ENCODE assay signal across 8 cellular contexts in the genomic region with DNA sequence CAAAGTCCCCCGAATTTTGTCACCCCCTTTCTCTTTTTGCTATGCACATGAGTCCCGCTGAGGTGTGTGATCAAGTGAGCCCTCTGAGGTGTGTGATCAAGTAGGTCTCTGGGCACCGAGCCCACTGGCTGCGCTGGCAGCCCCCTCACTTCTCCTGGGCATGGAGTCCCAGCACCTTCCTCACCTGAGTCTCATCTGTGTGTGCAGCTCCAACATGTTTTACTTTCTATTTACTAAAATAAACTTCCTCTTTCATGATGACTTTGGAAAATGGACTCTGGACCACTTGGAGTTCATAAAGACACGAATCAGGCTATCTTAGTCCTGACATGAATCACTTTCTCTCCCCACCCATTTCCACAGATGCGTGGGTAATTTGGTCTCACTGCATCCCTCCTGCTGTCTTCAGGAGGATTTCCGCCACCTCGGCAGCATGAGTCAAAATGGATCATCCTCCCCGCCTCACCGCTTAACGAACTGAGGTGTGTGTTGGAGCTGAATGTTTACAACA. TPM values are rescaled to one million over a fixed set of nuclear protein-coding genes. Genes with fewer than 3 reads are reported as not detected.
A peak's percentile ranks its signal among the peaks of the same experiment; 100 is the strongest.
DNase-seq lines count a peak whose midpoint lies in the region; ATAC-seq and TF ChIP-seq lines count a peak whose summit lies in the region.

No MANE protein-coding gene starts in this region.

- H3K27ac ChIP-seq in naive thymus-derived CD4-positive, alpha-beta T cell (ENCODE audit: low read depth, low read length), result no peak overlapping the region
- H3K27ac ChIP-seq in breast epithelium, result no peak overlapping the region

- no peak for TF ChIP-seq POLR2A in breast epithelium (IDR thresholded peaks at IDR 0.05)

- no peaks in the 10 kb centered on the region for H3K9me3 Mint-ChIP-seq in naive thymus-derived CD4-positive, alpha-beta T cell

- peaks cover 0 to 12% (median 0%) of the 10 kb centered on the region in 5 donors for H3K27me3 Mint-ChIP-seq in naive thymus-derived CD4-positive, alpha-beta T cell

- ATAC-seq in GM18870 (IDR thresholded peaks at IDR 0.05; ENCODE audit: unreplicated experiment) (peak; percentile 47), HG02840 (IDR thresholded peaks at IDR 0.05; ENCODE audit: low FRiP score, unreplicated experiment) (peak; percentile 59), GM18858 (IDR thresholded peaks at IDR 0.05; ENCODE audit: unreplicated experiment) (no peak)
- ATAC-seq in naive thymus-derived CD4-positive, alpha-beta T cell, result peak; percentile 46

- H3K4me1 ChIP-seq in naive thymus-derived CD4-positive, alpha-beta T cell (ENCODE audit: control insufficient read depth in 2 of 2, insufficient read depth in 2 of 2, low read length in 2 of 2), result peaks cover 0 to 8% of the 10 kb centered on the region in 2 donors
- no peaks in the 10 kb centered on the region for H3K4me1 ChIP-seq in breast epithelium

- H3K4me1 Mint-ChIP-seq in naive thymus-derived CD4-positive, alpha-beta T cell, result peaks cover 4 to 34% (median 14%) of the 10 kb centered on the region in 7 donors

- CTCF ChIA-PET in naive thymus-derived CD4-positive, alpha-beta T cell (lab: Charles Lee), result no interaction called here

- POLR2A ChIA-PET in naive thymus-derived CD4-positive, alpha-beta T cell (lab: Charles Lee), result no interaction called here

- H3K36me3 Mint-ChIP-seq in naive thymus-derived CD4-positive, alpha-beta T cell, result peaks cover 0 to 6% (median 0%) of the 10 kb centered on the region in 5 donors

- H3K36me3 ChIP-seq in naive thymus-derived CD4-positive, alpha-beta T cell (ENCODE audit: control insufficient read depth in 2 of 3, insufficient read depth in 3 of 3, low read length in 3 of 3), result no peaks in the 10 kb centered on the region
- no peaks in the 10 kb centered on the region for H3K36me3 ChIP-seq in breast epithelium

- H3K27ac Mint-ChIP-seq in naive thymus-derived CD4-positive, alpha-beta T cell, result peak overlapping the region in 2 of 9 donors; percentile 18 to 84

- no peaks in the 10 kb centered on the region for H3K9me3 ChIP-seq in naive thymus-derived CD4-positive, alpha-beta T cell (ENCODE audit: control insufficient read depth in 2 of 3, low read length in 3 of 3)
- H3K9me3 ChIP-seq in breast epithelium, result no peaks in the 10 kb centered on the region

- DNase-seq in T-helper 9 cell (peak; percentile 14), breast epithelium (ENCODE audit: low spot score in 2 of 2) (no peak), NCI-H2227 (lab: John Stamatoyannopoulos, UW; ENCODE audit: unreplicated experiment) (no peak), foreskin melanocyte (no peak)
- DNase-seq in naive thymus-derived CD4-positive, alpha-beta T cell, result peak in 1 of 9 donors; percentile 45

- peak overlapping the region; percentile 19 for H3K4me3 ChIP-seq in naive thymus-derived CD4-positive, alpha-beta T cell (ENCODE audit: low read length)
- no peak overlapping the region for H3K4me3 ChIP-seq in breast epithelium

- no peaks in the 10 kb centered on the region for H3K27me3 ChIP-seq in naive thymus-derived CD4-positive, alpha-beta T cell (ENCODE audit: control insufficient read depth in 2 of 2, insufficient read depth in 2 of 2, low read length in 2 of 2)
- no peaks in the 10 kb centered on the region for H3K27me3 ChIP-seq in breast epithelium

- intact Hi-C loops in naive thymus-derived CD4-positive, alpha-beta T cell (cut with micrococcal nuclease), result no loop called here
- intact Hi-C loops in breast epithelium (cut with DNase I; ENCODE audit: low total_unique reads), result no loop called here

- no peak for TF ChIP-seq CTCF in breast epithelium (IDR thresholded peaks at IDR 0.05)

- H3K4me3 Mint-ChIP-seq in naive thymus-derived CD4-positive, alpha-beta T cell, result peak overlapping the region in 1 of 10 donors; percentile 59

RNA-seq across cellular contexts. Expression of gene PRDM1, which starts 39.8 kb away (rescaled TPM):
- total RNA-seq in naive thymus-derived CD4-positive, alpha-beta T cell, result 10 to 100 TPM in 3 of 5 experiments, 1 to 10 TPM in 2; 2.0 to 64.1 (median 22.6) TPM
- 1 to 10 TPM; 2.9 to 5.6 TPM for polyA plus RNA-seq in naive thymus-derived CD4-positive, alpha-beta T cell
- 10 to 100 TPM in 2 of 3 donors, 1 to 10 TPM in 1; 6.9 to 16.0 (median 13.1) TPM for total RNA-seq in breast epithelium
